In the genomic region with DNA sequence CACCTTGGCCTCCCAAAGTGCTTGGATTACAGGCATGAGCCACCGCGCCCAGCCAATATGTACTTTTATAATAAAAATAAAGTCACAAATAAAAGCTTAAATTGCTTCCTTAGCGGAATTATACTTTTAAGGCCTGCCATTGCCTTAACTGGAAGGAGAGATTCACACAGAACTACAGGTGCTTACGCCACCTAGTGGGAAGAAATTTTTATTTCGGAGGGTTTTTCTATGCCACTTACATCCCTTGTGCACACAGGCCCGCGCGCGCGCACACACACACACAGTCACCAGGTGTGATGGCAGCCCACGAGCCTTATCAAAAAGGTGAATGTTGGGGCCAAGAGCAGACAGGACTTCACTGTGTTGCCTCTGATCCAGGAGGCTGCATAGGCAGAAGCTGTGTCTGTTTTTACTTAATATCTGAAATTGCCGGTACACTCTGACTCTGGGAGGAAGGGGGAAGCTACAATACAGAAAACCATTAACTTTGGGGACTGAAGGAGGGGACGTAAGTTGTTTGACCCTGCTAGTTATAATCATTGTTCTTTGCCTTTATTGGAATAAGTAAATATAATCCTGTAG, we compare ENCODE assay signal across 8 cellular contexts.
DNase-seq lines count a peak whose midpoint lies in the region; ATAC-seq, FAIRE-seq and TF ChIP-seq lines count a peak whose summit lies in the region.

No MANE protein-coding gene starts in this region.

- no peaks in the 10 kb centered on the region for H3K79me1 ChIP-seq in H1 (ENCODE audit: low read depth, low read length)

- H4K91ac ChIP-seq in H1 (replicated peaks; ENCODE audit: insufficient read length, low read length): no peak overlapping the region

- no peak overlapping the region for H2BK20ac ChIP-seq in H1 (ENCODE audit: low read length)

- ATAC-seq in lower lobe of right lung: peak; percentile 64 to 71

- no peak overlapping the region for H3K4ac ChIP-seq in H1 (replicated peaks; ENCODE audit: insufficient read length, low read depth, low read length)

- H3K4me3 ChIP-seq in MM.1S (ENCODE audit: low read length): no peak overlapping the region
- no peak overlapping the region for H3K4me3 ChIP-seq in H1 (ENCODE audit: extremely low read depth in 1 of 4, insufficient read depth in 2 of 4, low read depth in 3 of 4, low read length in 4 of 4)
- no peak overlapping the region for H3K4me3 ChIP-seq in lower lobe of right lung
- H3K4me3 ChIP-seq in suprapubic skin: no peak overlapping the region

- H2BK5ac ChIP-seq in H1 (ENCODE audit: low read depth, low read length): no peak overlapping the region

- H2AK5ac ChIP-seq in H1 (ENCODE audit: low read depth, low read length): no peak overlapping the region

- no peak overlapping the region for H2BK120ac ChIP-seq in H1 (replicated peaks; ENCODE audit: low read depth, low read length)

- H3K4me1 ChIP-seq in MM.1S (ENCODE audit: low read length) (0 out of 2 replicates have a peak, but pooled peaks cover 5% of the 10 kb centered on the region), H1 (replicated peaks in 1 of 4; ENCODE audit: control insufficient read depth in 3 of 4, insufficient read depth in 4 of 4, low read length in 3 of 4) (peaks cover 3 to 4% (median 4%) of the 10 kb centered on the region in 4 experiments; a peak in 4 of 7 replicates), lower lobe of right lung (no peaks in the 10 kb centered on the region), suprapubic skin (peaks cover 6% of the 10 kb centered on the region)

- peak; percentile 52 for DNase-seq in NCI-H345 (lab: John Stamatoyannopoulos, UW)
- DNase-seq in NCI-H345 treated with DMSO at 0.1 percent for 48 hours (lab: John Stamatoyannopoulos, UW; ENCODE audit: unreplicated experiment): no peak
- peak; percentile 65 for DNase-seq in MM.1S
- DNase-seq in SK-N-DZ (ENCODE audit: low spot score): peak; percentile 71
- peak in 1 of 2 experiments; percentile 63 for DNase-seq in H1 (ENCODE audit: low read depth in 1 of 2, low spot score in 2 of 2)
- DNase-seq in lower lobe of right lung: peak; percentile 57
- DNase-seq in suprapubic skin (ENCODE audit: low spot score in 2 of 2): no peak
- no peak for DNase-seq in GM12891 (ENCODE audit: insufficient read length, low spot score)

- H4K20me1 ChIP-seq in MM.1S (ENCODE audit: insufficient read depth, low read length) (no peaks in the 10 kb centered on the region), H1 (replicated peaks in 1 of 2; ENCODE audit: control insufficient read depth in 1 of 2, insufficient read depth in 2 of 2, low read length in 2 of 2) (no peaks in the 10 kb centered on the region)

- H3K18ac ChIP-seq in H1 (ENCODE audit: extremely low read depth, low read length): no peak overlapping the region

- no peak overlapping the region; the same call in 1 of the 2 replicates for H4K8ac ChIP-seq in H1 (ENCODE audit: extremely low read depth, insufficient read depth, low read length)

- H2BK15ac ChIP-seq in H1 (ENCODE audit: low read length): no peak overlapping the region

- H3K9ac ChIP-seq in MM.1S (ENCODE audit: low read length) (no peak overlapping the region), H1 (replicated peaks in 1 of 4; ENCODE audit: extremely low read depth in 1 of 4, low read depth in 3 of 4, low read length in 3 of 4) (no peak overlapping the region)

- TF ChIP-seq CTCF in MM.1S (IDR thresholded peaks at IDR 0.05; ENCODE audit: low read length) (peak; percentile 54), H1 (IDR thresholded peaks at IDR 0.05; ENCODE audit: control extremely low read depth in 1 of 3, insufficient read depth in 1 of 3, low read depth in 1 of 3, low read length in 3 of 3) (peak in 2 of 3 experiments; percentile 56 to 59; a peak in 3 of 4 replicates), lower lobe of right lung (IDR thresholded peaks at IDR 0.05) (peak; percentile 61), suprapubic skin (IDR thresholded peaks at IDR 0.05) (peak; percentile 19 to 42)

- H2AFZ ChIP-seq in MM.1S (ENCODE audit: low read length): no peak overlapping the region
- no peak overlapping the region for H2AFZ ChIP-seq in H1 (ENCODE audit: low read length)

- H3K14ac ChIP-seq in H1 (ENCODE audit: insufficient read length): no peak overlapping the region

- H3K36me3 ChIP-seq in MM.1S (replicated peaks; ENCODE audit: insufficient read depth, low read length): no peaks in the 10 kb centered on the region
- H3K36me3 ChIP-seq in H1 (ENCODE audit: control insufficient read depth in 2 of 4, insufficient read depth in 4 of 4, low read length in 3 of 4): no peaks in the 10 kb centered on the region
- no peaks in the 10 kb centered on the region for H3K36me3 ChIP-seq in lower lobe of right lung
- no peaks in the 10 kb centered on the region for H3K36me3 ChIP-seq in suprapubic skin

- FAIRE-seq in H1 (lab: Jason Lieb, UNC) (peak; percentile 48), GM12891 (lab: Jason Lieb, UNC) (no peak)

- H4K5ac ChIP-seq in H1 (ENCODE audit: insufficient read length, low read depth, low read length): no peak overlapping the region

- H3K23ac ChIP-seq in H1 (ENCODE audit: insufficient read length): no peak overlapping the region

- no peak overlapping the region for H2BK12ac ChIP-seq in H1 (ENCODE audit: low read depth, low read length)

- H3K9me3 ChIP-seq in MM.1S (replicated peaks; ENCODE audit: insufficient read depth, low read length) (no peaks in the 10 kb centered on the region), H1 (ENCODE audit: insufficient read depth in 2 of 2, low read depth in 1 of 2, low read length in 1 of 2) (no peaks in the 10 kb centered on the region), lower lobe of right lung (no peaks in the 10 kb centered on the region), suprapubic skin (no peaks in the 10 kb centered on the region)

- POLR2A ChIA-PET in H1 (lab: Charles Lee; ENCODE audit: partially characterized antibody): no interaction called here

- CTCF ChIA-PET in H1 (lab: Charles Lee; ENCODE audit: partially characterized antibody): interaction anchor here (0.7 to 8.5 kb wide), 49 partner anchors 11 to 839 kb away, joined by 3 to 77 read pairs (median 4); no protein-coding TSS in a partner anchor

- intact Hi-C loops in lower lobe of right lung (cut with DNase I): loop anchor here (10.0 kb wide), 1 partner anchor 182 kb away; no protein-coding TSS in a partner anchor

- H3K23me2 ChIP-seq in H1 (ENCODE audit: low read depth, low read length): no peaks in the 10 kb centered on the region

- no peaks in the 10 kb centered on the region for H3K27me3 ChIP-seq in MM.1S (replicated peaks; ENCODE audit: insufficient read depth, low read length)
- H3K27me3 ChIP-seq in H1 (replicated peaks in 1 of 4; ENCODE audit: control insufficient read depth in 3 of 4, extremely low read depth in 1 of 4, insufficient read depth in 3 of 4, low read length in 3 of 4): no peaks in the 10 kb centered on the region
- no peaks in the 10 kb centered on the region for H3K27me3 ChIP-seq in lower lobe of right lung (ENCODE audit: low read depth)
- no peaks in the 10 kb centered on the region for H3K27me3 ChIP-seq in suprapubic skin

- H3K56ac ChIP-seq in H1 (replicated peaks; ENCODE audit: insufficient read length, low read depth, low read length): no peak overlapping the region

- H3K79me2 ChIP-seq in MM.1S (ENCODE audit: low read length) (no peaks in the 10 kb centered on the region), H1 (ENCODE audit: control insufficient read depth in 1 of 2, insufficient read depth in 2 of 2, low read length in 2 of 2) (no peaks in the 10 kb centered on the region)

- TF ChIP-seq RAD21 in H1 (IDR thresholded peaks at IDR 0.05 in 1 of 2, conservative IDR thresholded peaks at IDR 0.05 in 1 of 2; ENCODE audit: low read depth in 2 of 2, low read length in 2 of 2): peak; percentile 71 to 72

- no peaks in the 10 kb centered on the region for H3F3A ChIP-seq in MM.1S (ENCODE audit: insufficient read depth, low read length)

- H3K9me2 ChIP-seq in MM.1S (replicated peaks; ENCODE audit: insufficient read depth, low read length): no peaks in the 10 kb centered on the region

- H3K4me2 ChIP-seq in MM.1S (ENCODE audit: low read depth, low read length): no peak overlapping the region
- no peak overlapping the region for H3K4me2 ChIP-seq in H1 (ENCODE audit: insufficient read depth in 1 of 2, low read depth in 2 of 2, low read length in 2 of 2)

- H3K27ac ChIP-seq in MM.1S (ENCODE audit: low read length) (no peak overlapping the region), H1 (ENCODE audit: low read depth, low read length) (no peak overlapping the region), lower lobe of right lung (no peak overlapping the region), suprapubic skin (no peak overlapping the region)

- WGBS in H1 (ENCODE audit: extremely low coverage in 1 of 2, insufficient coverage in 1 of 2, insufficient read length in 1 of 2, insufficient replicate concordance in 2 of 2, low coverage in 1 of 2, low lambda C conversion rate in 2 of 2, missing lambda C conversion rate in 1 of 2), 2 experiments: 69% methylated on average over 13 of the region's 13 CpGs; no CpG with 5 or more reads in 1 of the 2 experiments
- WGBS in suprapubic skin: 79% methylated on average over 13 of the region's 13 CpGs

- TF ChIP-seq EP300 in H1 (IDR thresholded peaks at IDR 0.05; ENCODE audit: borderline replicate concordance in 1 of 2, low read depth in 2 of 2, low read length in 2 of 2) (no peak), suprapubic skin (IDR thresholded peaks at IDR 0.05) (no peak)

- TF ChIP-seq POLR2A in H1 (IDR thresholded peaks at IDR 0.05; ENCODE audit: control extremely low read depth in 1 of 2, low read depth in 2 of 2, low read length in 2 of 2) (no peak), suprapubic skin (IDR thresholded peaks at IDR 0.05) (no peak), GM12891 (IDR thresholded peaks at IDR 0.05; ENCODE audit: low read depth, low read length) (no peak)

TF ChIP-seq in H1, 55 proteins besides CTCF, POLR2A, EP300 and RAD21 (continues in another document):
- TF ChIP-seq NANOG (IDR thresholded peaks at IDR 0.05; ENCODE audit: insufficient read depth, low read depth, low read length, poor library complexity, severe bottlenecking) (no peak), KDM5A (IDR thresholded peaks at IDR 0.05; ENCODE audit: low read length) (no peak), RFX5 (IDR thresholded peaks at IDR 0.05; ENCODE audit: borderline replicate concordance, low read depth, low read length) (no peak)

TF ChIP-seq in GM12891, 5 proteins besides CTCF, POLR2A, EP300 and RAD21:
- TF ChIP-seq POU2F2 (IDR thresholded peaks at IDR 0.05; ENCODE audit: low read depth, low read length) (no peak), POLR2AphosphoS5 (IDR thresholded peaks at IDR 0.05; ENCODE audit: low read depth, low read length) (no peak), SPI1 (IDR thresholded peaks at IDR 0.05; ENCODE audit: low read depth, low read length) (no peak), PAX5 (IDR thresholded peaks at IDR 0.05; ENCODE audit: insufficient read depth, low read length, severe bottlenecking) (no peak), TAF1 (IDR thresholded peaks at IDR 0.05; ENCODE audit: low read depth, low read length) (no peak)
TF ChIP-seq in GM12891: peak in this region for 0.

Comparison
In these comparisons a context has a peak if more than half of its experiments do, and no peak if none do; other contexts are left out.
1. DNase-seq: peak in NCI-H345 (single experiment), MM.1S (single experiment), SK-N-DZ (single experiment) and lower lobe of right lung (single experiment); none in NCI-H345 treated with DMSO at 0.1 percent for 48 hours (single experiment), suprapubic skin (0 of 2) and GM12891 (single experiment).
2. Peak in every context shown above with its lines, with median percentiles within 50 percentile points of each other: CTCF ChIP-seq.